Comparison of ENCODE assay signal across 19 cellular contexts in the genomic region with DNA sequence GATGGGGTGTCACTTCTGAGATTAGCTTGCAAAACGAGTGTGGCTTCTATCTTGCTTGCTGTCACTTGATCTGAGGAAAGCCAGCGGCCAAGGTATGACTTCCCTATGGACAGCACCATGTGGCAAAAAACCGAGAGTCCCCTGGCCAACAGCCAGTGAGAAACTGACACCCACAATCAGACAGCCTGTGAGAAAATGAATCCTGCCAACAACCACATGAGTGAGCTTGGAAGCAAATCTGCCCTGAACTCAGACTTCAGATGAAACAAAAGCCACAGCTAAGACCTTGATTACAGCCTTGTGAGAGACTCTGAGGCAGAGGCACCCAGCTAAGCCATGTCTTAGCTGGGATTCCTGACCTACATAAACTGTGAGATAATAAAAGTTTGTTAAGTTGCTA. TPM values are rescaled to one million over a fixed set of nuclear protein-coding genes. Genes with fewer than 3 reads are reported as not detected.
DNase-seq lines count a peak whose midpoint lies in the region; ATAC-seq, FAIRE-seq and TF ChIP-seq lines count a peak whose summit lies in the region.
"Had no signal": no experiment of that assay in that cellular context is flagged by ENCODE, and none has a peak within 500 bp of the region (broad histone marks: within the 10 kb centered on the region; RNA-seq: fewer than 3 reads in every experiment).

No MANE protein-coding gene starts in this region.

- H3K36me3 Mint-ChIP-seq in astrocyte (ENCODE audit: low read depth, unreplicated experiment) = no peaks in the 10 kb centered on the region

- no peak overlapping the region for H3K27ac ChIP-seq in astrocyte (ENCODE audit: low read depth, low read length)
- H3K27ac ChIP-seq: BLaER1 treated with 17β-estradiol and CSF1 and Interleukin-3, amounts not matched to agents 10 nM and 100 nM; foreskin keratinocyte; GM23248; thyroid gland had no signal

- no peak overlapping the region for H2AFZ ChIP-seq in astrocyte (ENCODE audit: low read depth, low read length)
- H2AFZ ChIP-seq: GM23248 had no signal

- no peaks in the 10 kb centered on the region for H3K9me3 ChIP-seq in astrocyte (ENCODE audit: insufficient read depth, low read depth, low read length)
- H3K9me3 ChIP-seq: thyroid gland had no signal

- H3K4me3 Mint-ChIP-seq in astrocyte (ENCODE audit: unreplicated experiment) = no peak overlapping the region
- H3K4me3 Mint-ChIP-seq: activated naive CD8-positive, alpha-beta T cell had no signal

- H3K9ac ChIP-seq in astrocyte (ENCODE audit: low read length) = no peak overlapping the region
- H3K9ac ChIP-seq: BLaER1 treated with 17β-estradiol and CSF1 and Interleukin-3, amounts not matched to agents 10 nM and 100 nM; GM23248 had no signal

- no peaks in the 10 kb centered on the region for H3K27me3 Mint-ChIP-seq in astrocyte (ENCODE audit: low read depth, unreplicated experiment)
- H3K27me3 Mint-ChIP-seq: activated naive CD8-positive, alpha-beta T cell had no signal

- TF ChIP-seq CTCF in astrocyte (IDR thresholded peaks at IDR 0.05; ENCODE audit: insufficient read depth, low read depth, low read length) = no peak

- H3K27me3 ChIP-seq in astrocyte (ENCODE audit: insufficient read depth, low read length) = no peaks in the 10 kb centered on the region
- H3K27me3 ChIP-seq: foreskin keratinocyte, thyroid gland had no signal

- no peaks in the 10 kb centered on the region for H3K9me3 Mint-ChIP-seq in astrocyte (ENCODE audit: unreplicated experiment)

- no peaks in the 10 kb centered on the region for H3K4me1 ChIP-seq in astrocyte (ENCODE audit: insufficient read depth, low read length)
- H3K4me1 ChIP-seq: BLaER1 treated with 17β-estradiol and CSF1 and Interleukin-3, amounts not matched to agents 10 nM and 100 nM; foreskin keratinocyte; thyroid gland had no signal

- no peaks in the 10 kb centered on the region for H3K79me2 ChIP-seq in astrocyte (ENCODE audit: insufficient read depth, low read length)

- H3K36me3 ChIP-seq in astrocyte (ENCODE audit: insufficient read depth, low read length) = no peaks in the 10 kb centered on the region
- H3K36me3 ChIP-seq: BLaER1 treated with 17β-estradiol and CSF1 and Interleukin-3, amounts not matched to agents 10 nM and 100 nM; thyroid gland had no signal

- H4K20me1 ChIP-seq in astrocyte (ENCODE audit: insufficient read depth, low read length) = no peaks in the 10 kb centered on the region
- H4K20me1 ChIP-seq: BLaER1 treated with 17β-estradiol and CSF1 and Interleukin-3, amounts not matched to agents 10 nM and 100 nM had no signal

- no peak overlapping the region for H3K4me2 ChIP-seq in astrocyte (ENCODE audit: low read length)
- H3K4me2 ChIP-seq: BLaER1 treated with 17β-estradiol and CSF1 and Interleukin-3, amounts not matched to agents 10 nM and 100 nM had no signal

- ATAC-seq in left ventricle myocardium superior = peak; percentile 79
- no peak for ATAC-seq in GM21576 (IDR thresholded peaks at IDR 0.05; ENCODE audit: unreplicated experiment)
- ATAC-seq in HG03045 (IDR thresholded peaks at IDR 0.05; ENCODE audit: unreplicated experiment) = no peak
- no peak for ATAC-seq in stimulated activated naive CD8-positive, alpha-beta T cell treated with anti-CD3 and anti-CD28 coated beads, Interleukin-15, Interleukin-2, amounts not matched to agents 100 U/mL and 50 U/mL, for 24 hours
- ATAC-seq: foreskin keratinocyte had no signal

- H3K27ac Mint-ChIP-seq in astrocyte (ENCODE audit: unreplicated experiment) = no peak overlapping the region
- H3K27ac Mint-ChIP-seq: activated naive CD8-positive, alpha-beta T cell had no signal

- DNase-seq in M059J (ENCODE audit: low read depth) (peak; percentile 65), astrocyte (ENCODE audit: low read depth) (peak; percentile 62), left ventricle myocardium superior (peak; percentile 33), skeletal muscle cell (ENCODE audit: low read depth) (peak; percentile 12)
- no peak for DNase-seq in stimulated activated naive CD8-positive, alpha-beta T cell treated with anti-CD3 and anti-CD28 coated beads, Interleukin-15, Interleukin-2, amounts not matched to agents 100 U/mL and 50 U/mL, for 24 hours
- DNase-seq: caudate nucleus; DMS153; effector memory CD4-positive, alpha-beta T cell; foreskin keratinocyte; NCI-H1092; RPMI8226; stimulated activated CD4-positive, alpha-beta T cell treated with anti-CD3 and anti-CD28 coated beads, Interleukin-12 subunit alpha, Interleukin-12 subunit beta, amount 100 ng/mL, for 4 hours; thyroid gland had no signal

- FAIRE-seq in astrocyte (lab: Jason Lieb, UNC) = peak; percentile 23

- intact Hi-C loops in left ventricle myocardium superior (cut with micrococcal nuclease) = no loop called here

- H3K4me1 Mint-ChIP-seq in astrocyte (ENCODE audit: low read depth, unreplicated experiment) = no peaks in the 10 kb centered on the region

- H3K4me3 ChIP-seq in astrocyte (ENCODE audit: insufficient read depth, low read depth, low read length) (no peak overlapping the region), skeletal muscle cell (ENCODE audit: low read depth, low read length) (no peak overlapping the region)
- H3K4me3 ChIP-seq: BLaER1 treated with 17β-estradiol and CSF1 and Interleukin-3, amounts not matched to agents 10 nM and 100 nM; GM23248; thyroid gland had no signal

RNA-seq across cellular contexts. Expression of gene PPP1R2C, which starts 45.5 kb away (rescaled TPM):
- not detected in 2 replicates for total RNA-seq in M059J (2014; rRNA removed; shearing (Covaris generic))
- total RNA-seq in astrocyte (not detected in 2 replicates), left ventricle myocardium superior (not detected)
- total RNA-seq: foreskin keratinocyte, GM23248, liver, thyroid gland had no signal
